ENCODE assay signal across 9 cellular contexts in genomic region chr1:116168277-116169032, GRCh38. TPM values are rescaled to one million over a fixed set of nuclear protein-coding genes. Genes with fewer than 3 reads are reported as not detected.
A peak's percentile ranks its signal among the peaks of the same experiment; 100 is the strongest.
DNase-seq lines count a peak whose midpoint lies in the region; ATAC-seq, FAIRE-seq and TF ChIP-seq lines count a peak whose summit lies in the region.
"Had no signal": no experiment of that assay in that cellular context is flagged by ENCODE, and none has a peak within 500 bp of the region (broad histone marks: within the 10 kb centered on the region; RNA-seq: fewer than 3 reads in every experiment).

No MANE protein-coding gene starts in this region.

- no peaks in the 10 kb centered on the region for H3K27me3 Mint-ChIP-seq in Caco-2 (ENCODE audit: insufficient read depth, unreplicated experiment)

- H3K9me1 ChIP-seq in keratinocyte (ENCODE audit: control insufficient read depth, extremely low read depth, insufficient read depth, low read length): no peaks in the 10 kb centered on the region

- H3K27ac ChIP-seq in keratinocyte (ENCODE audit: control insufficient read depth, insufficient read depth, low read length): no peak overlapping the region

- peak overlapping the region; percentile 60 for H3K9ac ChIP-seq in keratinocyte (ENCODE audit: control insufficient read depth, extremely low read depth, insufficient read depth, low read length)

- no peak for FAIRE-seq in keratinocyte (lab: Jason Lieb, UNC)
- FAIRE-seq: colon had no signal

- peak overlapping the region; percentile 92 for H3K4me2 ChIP-seq in keratinocyte (ENCODE audit: control insufficient read depth, extremely low read depth, insufficient read depth, low read depth, low read length)

- BruUV-seq in Caco-2 (replicated peaks; lab: Mats Ljungman, UMichigan): no TSS peak

- H3K4me3 Mint-ChIP-seq in Caco-2 (ENCODE audit: unreplicated experiment): no peak overlapping the region

- DNase-seq in Caco-2 (no peak), HuH-7 (ENCODE audit: low spot score) (peak; percentile 79), keratinocyte (ENCODE audit: low read depth, low spot score) (no peak), GF-D8 (lab: John Stamatoyannopoulos, UW) (no peak)
- peak; percentile 61 for DNase-seq in activated CD4-positive, CD25-positive, alpha-beta regulatory T cell treated with anti-CD3 and anti-CD28 coated beads, Interleukin-2, amount 50 U/mL, for 16 hours (ENCODE audit: low read depth, low spot score)
- DNase-seq in central memory CD4-positive, alpha-beta T cell: peak; percentile 76
- DNase-seq in stimulated activated CD4-positive, alpha-beta T cell treated with anti-CD3 and anti-CD28 coated beads, Interleukin-15, amount 100 ng/mL, for 1 hour (ENCODE audit: low read depth in 1 of 2, low spot score in 1 of 2): peak; percentile 70 to 81

- H3K27me3 ChIP-seq in Caco-2 (replicated peaks; ENCODE audit: control insufficient read depth, insufficient read depth, low read length) (no peaks in the 10 kb centered on the region), keratinocyte (ENCODE audit: control insufficient read depth, extremely low read depth, insufficient read depth, low read length) (no peaks in the 10 kb centered on the region)

- peak; percentile 93 for ATAC-seq in GM21381 (IDR thresholded peaks at IDR 0.05; ENCODE audit: unreplicated experiment)

- H3K79me2 ChIP-seq in keratinocyte (ENCODE audit: control insufficient read depth, insufficient read depth, low read length): no peaks in the 10 kb centered on the region

- H3K4me1 Mint-ChIP-seq in Caco-2 (ENCODE audit: low read depth, unreplicated experiment): peaks cover 15% of the 10 kb centered on the region

- no peaks in the 10 kb centered on the region for H3K9me3 ChIP-seq in Caco-2
- H3K9me3 ChIP-seq in keratinocyte (ENCODE audit: control insufficient read depth, low read depth, low read length): no peaks in the 10 kb centered on the region

- H3K36me3 ChIP-seq in Caco-2 (ENCODE audit: control insufficient read depth, insufficient read depth, low read length): no peaks in the 10 kb centered on the region
- no peaks in the 10 kb centered on the region for H3K36me3 ChIP-seq in keratinocyte (ENCODE audit: control insufficient read depth in 2 of 2, extremely low read depth in 1 of 2, insufficient read depth in 2 of 2, low read length in 2 of 2)

- TF ChIP-seq CTCF in Caco-2 (IDR thresholded peaks at IDR 0.05; ENCODE audit: insufficient read depth in 1 of 2, low read depth in 1 of 2, low read length in 1 of 2, severe bottlenecking in 1 of 2, unreplicated experiment in 1 of 2) (no peak), keratinocyte (optimal IDR thresholded peaks at IDR 0.05 in 1 of 3, IDR thresholded peaks at IDR 0.05 in 1 of 3, conservative IDR thresholded peaks at IDR 0.05 in 1 of 3; ENCODE audit: extremely low read depth in 1 of 3, insufficient read depth in 2 of 3, low read length in 3 of 3) (peak; percentile 80 to 95 (median 90))

- H3K36me3 Mint-ChIP-seq in Caco-2 (ENCODE audit: insufficient read depth, unreplicated experiment): no peaks in the 10 kb centered on the region

- H4K20me1 ChIP-seq in keratinocyte (ENCODE audit: control insufficient read depth, extremely low read depth, insufficient read depth, low read length): no peaks in the 10 kb centered on the region

- CTCF ChIA-PET in Caco-2 (lab: Charles Lee): no interaction called here

- H3K9me3 Mint-ChIP-seq in Caco-2 (ENCODE audit: unreplicated experiment): no peaks in the 10 kb centered on the region

- peak overlapping the region; percentile 7 for H3K27ac Mint-ChIP-seq in Caco-2 (ENCODE audit: unreplicated experiment)

- intact Hi-C loops in Caco-2 (cut with micrococcal nuclease; ENCODE audit: unreplicated experiment): no loop called here

- peaks cover 26% of the 10 kb centered on the region for H3K4me1 ChIP-seq in Caco-2
- H3K4me1 ChIP-seq in keratinocyte (ENCODE audit: control insufficient read depth, extremely low read depth, insufficient read depth, low read length): peaks cover 5% of the 10 kb centered on the region

- peak overlapping the region; percentile 81 for H2AFZ ChIP-seq in keratinocyte (ENCODE audit: control insufficient read depth, low read length)

- dilution Hi-C loops in keratinocyte (cut with MboI; ENCODE audit: extremely low pct_ligation_motif_present, low sequenced_read_pairs): no loop called here

- H3K4me3 ChIP-seq in Caco-2 (ENCODE audit: low read depth, low read length) (no peak overlapping the region), keratinocyte (ENCODE audit: control insufficient read depth in 2 of 3, extremely low read depth in 1 of 3, insufficient read depth in 2 of 3, low read depth in 1 of 3, low read length in 3 of 3) (peak overlapping the region; percentile 35 to 58 (median 58))

- POLR2A ChIA-PET in Caco-2 (lab: Charles Lee): no interaction called here

RNA-seq across cellular contexts. Expression of gene MAB21L3, which starts 57.3 kb away (rescaled TPM):
- total RNA-seq in Caco-2 (2022): 0.26 and 0.66 TPM in 2 replicates
- 0.20 to 0.57 TPM (median 0.29 TPM) in 3 replicates for polyA plus RNA-seq in keratinocyte
- 0.61 TPM for polyA plus RNA-seq in keratinocyte (2011; ENCODE audit: low read depth)
- polyA plus RNA-seq in keratinocyte (2011; cell fraction: cytosol; rRNA removed): 0.16 and 0.21 TPM in 2 replicates
- 1.3 and 1.6 TPM in 2 replicates for polyA plus RNA-seq in keratinocyte (2011; cell fraction: nucleus; rRNA removed)
- polyA plus RNA-seq in keratinocyte (2012; ENCODE audit: low replicate concordance): 0.22 and 0.83 TPM in 2 replicates
- polyA minus RNA-seq in keratinocyte: 0.16 to 3.2 TPM (median 2.0 TPM) in 3 replicates
- polyA minus RNA-seq in keratinocyte (2011; cell fraction: cytosol; rRNA and poly(A)+ RNA removed): not detected
- 2.1 and 6.1 TPM in 2 replicates for polyA minus RNA-seq in keratinocyte (2011; cell fraction: nucleus; rRNA and poly(A)+ RNA removed)

Comparison
In these comparisons a context has a peak if more than half of its experiments do, and no peak if none do; other contexts are left out.
1. DNase-seq: peak in HuH-7 (single experiment), activated CD4-positive, CD25-positive, alpha-beta regulatory T cell treated with anti-CD3 and anti-CD28 coated beads, Interleukin-2, amount 50 U/mL, for 16 hours (single experiment), central memory CD4-positive, alpha-beta T cell (single experiment) and stimulated activated CD4-positive, alpha-beta T cell treated with anti-CD3 and anti-CD28 coated beads, Interleukin-15, amount 100 ng/mL, for 1 hour (2 of 2); none in Caco-2 (0 of 2), keratinocyte (single experiment) and GF-D8 (single experiment).
2. CTCF ChIP-seq: peak in keratinocyte (3 of 3); none in Caco-2 (0 of 2).